ENCODE assay signal across 1 cellular context in genomic region chr14:70061108-70061507, GRCh38.
A peak's percentile ranks its signal among the peaks of the same experiment; 100 is the strongest.
TF ChIP-seq lines count a peak whose summit lies in the region.

No MANE protein-coding gene starts in this region.

TF ChIP-seq in HCT116, 20 proteins besides CTCF, POLR2A, EP300 and RAD21:
- TF ChIP-seq FOSL1 (IDR thresholded peaks at IDR 0.05; ENCODE audit: low read depth): 0 out of 2 replicates have a peak, but pooled peaks have one; percentile 17
- TF ChIP-seq YY1 (IDR thresholded peaks at IDR 0.05; ENCODE audit: extremely low read depth, insufficient replicate concordance, low read depth, low read length): no peak
- TF ChIP-seq POLR2AphosphoS5 (IDR thresholded peaks at IDR 0.05; ENCODE audit: low read depth, low read length): no peak
- no peak for TF ChIP-seq CEBPB (IDR thresholded peaks at IDR 0.05; ENCODE audit: low read depth)
- TF ChIP-seq SRF (IDR thresholded peaks at IDR 0.05; ENCODE audit: low read depth): no peak
- TF ChIP-seq JUND (IDR thresholded peaks at IDR 0.05): 0 out of 2 replicates have a peak, but pooled peaks have one; percentile 15
- TF ChIP-seq ATF3 (IDR thresholded peaks at IDR 0.05): no peak
- TF ChIP-seq ZFX (IDR thresholded peaks at IDR 0.05): no peak
